In the genomic region with DNA sequence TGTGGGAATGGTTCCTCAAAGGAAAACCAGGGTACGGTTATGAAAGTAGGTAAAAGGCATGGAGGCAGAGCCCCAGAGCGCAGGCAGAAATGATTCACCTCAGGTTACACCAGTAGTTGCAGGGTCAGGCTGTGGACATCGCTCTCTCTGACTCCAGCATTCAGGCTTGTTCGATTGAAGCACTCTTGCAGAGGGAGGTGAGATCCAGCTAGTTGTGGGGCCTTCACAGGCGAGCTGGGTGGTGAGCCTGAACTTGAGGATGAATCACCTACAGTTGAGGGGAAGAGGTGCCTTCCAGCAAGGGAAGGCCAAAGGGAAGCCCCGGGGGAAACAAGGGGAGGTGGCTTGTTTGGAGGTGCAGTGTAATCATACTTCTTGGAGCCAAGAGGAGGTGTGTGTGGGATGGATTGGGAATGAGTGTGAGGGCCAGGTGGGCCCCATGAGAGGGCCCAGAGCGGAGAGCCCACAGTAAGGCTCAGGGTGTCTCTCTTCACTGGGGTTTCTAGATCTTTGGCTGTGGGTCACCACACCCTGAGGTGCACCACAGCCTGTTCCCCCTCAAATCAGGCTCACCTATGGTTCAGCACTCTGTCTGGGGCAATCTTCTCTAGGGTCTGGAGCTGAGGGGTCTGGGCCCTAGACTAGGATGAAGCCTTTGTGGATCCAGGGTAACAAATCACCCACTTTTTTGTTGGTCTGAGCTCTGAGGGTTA, we compare ENCODE assay signal across 15 cellular contexts. TPM values are rescaled to one million over a fixed set of nuclear protein-coding genes. Genes with fewer than 3 reads are reported as not detected.
DNase-seq lines count a peak whose midpoint lies in the region; ATAC-seq and TF ChIP-seq lines count a peak whose summit lies in the region.
"Had no signal": no experiment of that assay in that cellular context is flagged by ENCODE, and none has a peak within 500 bp of the region (broad histone marks: within the 10 kb centered on the region; RNA-seq: fewer than 3 reads in every experiment).

No MANE protein-coding gene starts in this region.

- DNase-seq in Daoy (ENCODE audit: low read depth) (peak; percentile 48), RWPE1 (ENCODE audit: low spot score) (peak; percentile 71), endodermal cell (no peak), NCI-H345 treated with DMSO at 0.1 percent for 48 hours (lab: John Stamatoyannopoulos, UW; ENCODE audit: unreplicated experiment) (no peak), erythroblast (lab: John Stamatoyannopoulos, UW) (no peak)
- DNase-seq: activated gamma-delta T cell treated with Interleukin-2 at 50 U/mL for 16 hours, GF-D8, H7, left colon, NCI-H1105 treated with DMSO at 0.1 percent for 48 hours, right cardiac atrium, T1000 had no signal

- peak overlapping the region; percentile 24 for H3K27ac Mint-ChIP-seq in endodermal cell
- peak overlapping the region; percentile 56 for H3K27ac Mint-ChIP-seq in stimulated activated memory B cell treated with anti-CD40 and anti-IgM and Interleukin-4, amounts not matched to agents 10 μg/mL and 1 μg/mL and 100 μg/mL, for 72 hours

- TF ChIP-seq POLR2A in erythroblast (IDR thresholded peaks at IDR 0.05; ENCODE audit: low read length): no peak

- no peaks in the 10 kb centered on the region for H3K9me3 ChIP-seq in endodermal cell (ENCODE audit: control insufficient read depth, low read length)

- H3K9me3 Mint-ChIP-seq in endodermal cell: no peaks in the 10 kb centered on the region
- H3K9me3 Mint-ChIP-seq in stimulated activated memory B cell treated with anti-CD40 and anti-IgM and Interleukin-4, amounts not matched to agents 10 μg/mL and 1 μg/mL and 100 μg/mL, for 72 hours: no peaks in the 10 kb centered on the region

- H3K4me1 ChIP-seq in endodermal cell (ENCODE audit: control insufficient read depth, insufficient read depth, low read length): no peaks in the 10 kb centered on the region

- H3K4me3 ChIP-seq in endodermal cell (ENCODE audit: low read length): no peak overlapping the region

- CTCF ChIA-PET in RWPE1 (lab: Yijun Ruan, JAX): no interaction called here

- H3K9ac ChIP-seq in endodermal cell (ENCODE audit: extremely low read depth, low read length, poor library complexity, severe bottlenecking): no peak overlapping the region

- no peaks in the 10 kb centered on the region for H3K27me3 Mint-ChIP-seq in endodermal cell (ENCODE audit: insufficient read depth)
- no peaks in the 10 kb centered on the region for H3K27me3 Mint-ChIP-seq in stimulated activated memory B cell treated with anti-CD40 and anti-IgM and Interleukin-4, amounts not matched to agents 10 μg/mL and 1 μg/mL and 100 μg/mL, for 72 hours

- no peaks in the 10 kb centered on the region for H3K4me1 Mint-ChIP-seq in endodermal cell
- peaks cover 29% of the 10 kb centered on the region for H3K4me1 Mint-ChIP-seq in stimulated activated memory B cell treated with anti-CD40 and anti-IgM and Interleukin-4, amounts not matched to agents 10 μg/mL and 1 μg/mL and 100 μg/mL, for 72 hours

- H3K36me3 ChIP-seq in endodermal cell (ENCODE audit: control insufficient read depth, insufficient read depth, low read length): no peaks in the 10 kb centered on the region

- H3K4me3 Mint-ChIP-seq in endodermal cell: no peak overlapping the region
- H3K4me3 Mint-ChIP-seq in stimulated activated memory B cell treated with anti-CD40 and anti-IgM and Interleukin-4, amounts not matched to agents 10 μg/mL and 1 μg/mL and 100 μg/mL, for 72 hours: no peak overlapping the region

- H3K27ac ChIP-seq in RWPE1 (peak overlapping the region; percentile 99), endodermal cell (ENCODE audit: low read depth, low read length) (no peak overlapping the region)

- ATAC-seq in stimulated activated memory B cell treated with anti-CD40 and anti-IgM and Interleukin-4, amounts not matched to agents 10 μg/mL and 1 μg/mL and 100 μg/mL, for 72 hours: no peak
- ATAC-seq in HG02938 (IDR thresholded peaks at IDR 0.05; ENCODE audit: unreplicated experiment) (no peak), HG02870 (IDR thresholded peaks at IDR 0.05; ENCODE audit: unreplicated experiment) (no peak)
- ATAC-seq: left colon, right cardiac atrium had no signal

- WGBS in endodermal cell (ENCODE audit: insufficient coverage in 1 of 2, insufficient read length in 1 of 2), 2 experiments: 86 to 93% methylated on average over 5 to 7 of the region's 7 CpGs

- H3K27me3 ChIP-seq in endodermal cell (ENCODE audit: control insufficient read depth, insufficient read depth, low read length, poor library complexity, severe bottlenecking): no peaks in the 10 kb centered on the region

- POLR2A ChIA-PET in RWPE1 (lab: Yijun Ruan, JAX; ENCODE audit: low non-redundant PET): no interaction called here

- H3K36me3 Mint-ChIP-seq in endodermal cell (ENCODE audit: low read depth): peaks cover 3% of the 10 kb centered on the region
- peaks cover 38% of the 10 kb centered on the region for H3K36me3 Mint-ChIP-seq in stimulated activated memory B cell treated with anti-CD40 and anti-IgM and Interleukin-4, amounts not matched to agents 10 μg/mL and 1 μg/mL and 100 μg/mL, for 72 hours

- TF ChIP-seq CTCF in RWPE1 (conservative IDR thresholded peaks at IDR 0.05; ENCODE audit: low read depth) (no peak), endodermal cell (conservative IDR thresholded peaks at IDR 0.05) (no peak)

RNA-seq across cellular contexts. Expression of gene TTC7A, which starts 23.1 kb away (rescaled TPM):
- 9.1 and 11.9 TPM in 2 replicates for total RNA-seq in Daoy (2014; rRNA removed; shearing (Covaris generic))
- 10 to 100 TPM; 11.9 to 17.6 TPM for total RNA-seq in endodermal cell
- polyA plus RNA-seq in endodermal cell (2013, experiment 1 of 2): 9.7 TPM
- polyA plus RNA-seq in endodermal cell (2013, experiment 2 of 2): 9.9 TPM

RNA-seq across cellular contexts. Expression of gene MCFD2, which starts 48.5 kb away (rescaled TPM):
- total RNA-seq in Daoy (2014; rRNA removed; shearing (Covaris generic)): 80.7 and 115 TPM in 2 replicates
- total RNA-seq in endodermal cell: 10 to 100 TPM; 82.4 to 82.9 TPM
- polyA plus RNA-seq in endodermal cell (2013, experiment 1 of 2): 73.4 TPM
- 71.3 TPM for polyA plus RNA-seq in endodermal cell (2013, experiment 2 of 2)

Comparison
In these comparisons a context has a peak if more than half of its experiments do, and no peak if none do; other contexts are left out.
1. DNase-seq: peak in Daoy (single experiment) and RWPE1 (single experiment); none in endodermal cell (single experiment), NCI-H345 treated with DMSO at 0.1 percent for 48 hours (single experiment) and erythroblast (0 of 2).